1 cellular context compared by ENCODE assay signal in genomic region chr6:35015476-35015875, GRCh38.
TF ChIP-seq lines count a peak whose summit lies in the region.

No MANE protein-coding gene starts in this region.

TF ChIP-seq in HepG2, 621 proteins besides CTCF, POLR2A, EP300 and RAD21 (continued from another document):
- TF ChIP-seq, protein P1, sequence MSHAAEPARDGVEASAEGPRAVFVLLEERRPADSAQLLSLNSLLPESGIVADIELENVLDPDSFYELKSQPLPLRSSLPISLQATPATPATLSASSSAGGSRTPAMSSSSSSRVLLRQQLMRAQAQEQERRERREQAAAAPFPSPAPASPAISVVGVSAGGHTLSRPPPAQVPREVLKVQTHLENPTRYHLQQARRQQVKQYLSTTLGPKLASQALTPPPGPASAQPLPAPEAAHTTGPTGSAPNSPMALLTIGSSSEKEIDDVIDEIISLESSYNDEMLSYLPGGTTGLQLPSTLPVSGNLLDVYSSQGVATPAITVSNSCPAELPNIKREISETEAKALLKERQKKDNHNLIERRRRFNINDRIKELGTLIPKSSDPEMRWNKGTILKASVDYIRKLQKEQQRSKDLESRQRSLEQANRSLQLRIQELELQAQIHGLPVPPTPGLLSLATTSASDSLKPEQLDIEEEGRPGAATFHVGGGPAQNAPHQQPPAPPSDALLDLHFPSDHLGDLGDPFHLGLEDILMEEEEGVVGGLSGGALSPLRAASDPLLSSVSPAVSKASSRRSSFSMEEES (CRISPR knock-in tag; IDR thresholded peaks at IDR 0.05): no peak
- no peak for TF ChIP-seq RNF2 (conservative IDR thresholded peaks at IDR 0.05; ENCODE audit: low read depth)
- TF ChIP-seq SIX1 (CRISPR knock-in tag; IDR thresholded peaks at IDR 0.05; ENCODE audit: borderline replicate concordance): no peak
- no peak for TF ChIP-seq MATR3 (CRISPR knock-in tag; IDR thresholded peaks at IDR 0.05)
- no peak for TF ChIP-seq ZNF367 (CRISPR knock-in tag; IDR thresholded peaks at IDR 0.05; ENCODE audit: borderline replicate concordance)
- TF ChIP-seq, protein P2, sequence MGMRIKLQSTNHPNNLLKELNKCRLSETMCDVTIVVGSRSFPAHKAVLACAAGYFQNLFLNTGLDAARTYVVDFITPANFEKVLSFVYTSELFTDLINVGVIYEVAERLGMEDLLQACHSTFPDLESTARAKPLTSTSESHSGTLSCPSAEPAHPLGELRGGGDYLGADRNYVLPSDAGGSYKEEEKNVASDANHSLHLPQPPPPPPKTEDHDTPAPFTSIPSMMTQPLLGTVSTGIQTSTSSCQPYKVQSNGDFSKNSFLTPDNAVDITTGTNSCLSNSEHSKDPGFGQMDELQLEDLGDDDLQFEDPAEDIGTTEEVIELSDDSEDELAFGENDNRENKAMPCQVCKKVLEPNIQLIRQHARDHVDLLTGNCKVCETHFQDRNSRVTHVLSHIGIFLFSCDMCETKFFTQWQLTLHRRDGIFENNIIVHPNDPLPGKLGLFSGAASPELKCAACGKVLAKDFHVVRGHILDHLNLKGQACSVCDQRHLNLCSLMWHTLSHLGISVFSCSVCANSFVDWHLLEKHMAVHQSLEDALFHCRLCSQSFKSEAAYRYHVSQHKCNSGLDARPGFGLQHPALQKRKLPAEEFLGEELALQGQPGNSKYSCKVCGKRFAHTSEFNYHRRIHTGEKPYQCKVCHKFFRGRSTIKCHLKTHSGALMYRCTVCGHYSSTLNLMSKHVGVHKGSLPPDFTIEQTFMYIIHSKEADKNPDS (CRISPR knock-in tag; IDR thresholded peaks at IDR 0.05): no peak
- TF ChIP-seq MAF1 (CRISPR knock-in tag; IDR thresholded peaks at IDR 0.05; ENCODE audit: borderline replicate concordance): no peak
